ENCODE assay signal across 2 cellular contexts in genomic region chr7:76383089-76383944, GRCh38.
TF ChIP-seq lines count a peak whose summit lies in the region.

No MANE protein-coding gene starts in this region.

TF ChIP-seq in HepG2, 621 proteins besides CTCF, POLR2A, EP300 and RAD21:
- TF ChIP-seq HMGXB3 (CRISPR knock-in tag; IDR thresholded peaks at IDR 0.05; ENCODE audit: borderline replicate concordance) (peak; percentile 74; the same call in 1 of the 2 replicates), ZNF776 (CRISPR knock-in tag; IDR thresholded peaks at IDR 0.05) (no peak), ZNF543 (CRISPR knock-in tag; IDR thresholded peaks at IDR 0.05) (no peak), GMEB1 (CRISPR knock-in tag; IDR thresholded peaks at IDR 0.05; ENCODE audit: borderline replicate concordance) (no peak), CCAR2 (optimal IDR thresholded peaks at IDR 0.05; ENCODE audit: low read depth, low read length) (no peak), CREBL2 (CRISPR knock-in tag; IDR thresholded peaks at IDR 0.05; ENCODE audit: borderline replicate concordance) (no peak), NFYC (CRISPR knock-in tag; IDR thresholded peaks at IDR 0.05) (peak; percentile 80), RARA (CRISPR knock-in tag; IDR thresholded peaks at IDR 0.05) (no peak), ZNF333 (CRISPR knock-in tag; IDR thresholded peaks at IDR 0.05; ENCODE audit: borderline replicate concordance) (no peak), RARG (CRISPR knock-in tag; IDR thresholded peaks at IDR 0.05; ENCODE audit: low read depth) (no peak), ZNF121 (CRISPR knock-in tag; IDR thresholded peaks at IDR 0.05) (peak; percentile 25; the same call in 1 of the 2 replicates), ZNF770 (CRISPR knock-in tag; IDR thresholded peaks at IDR 0.05) (peak; percentile 42; the same call in 1 of the 2 replicates), PHF21A (CRISPR knock-in tag; IDR thresholded peaks at IDR 0.05) (0 out of 2 replicates have a peak, but pooled peaks have one; percentile 36), ZNF652 (CRISPR knock-in tag; IDR thresholded peaks at IDR 0.05; ENCODE audit: borderline replicate concordance, low read depth) (no peak), KAT7 (CRISPR knock-in tag; IDR thresholded peaks at IDR 0.05; ENCODE audit: borderline replicate concordance) (no peak), ZFY (CRISPR knock-in tag; IDR thresholded peaks at IDR 0.05) (peak; percentile 18; the same call in 1 of the 2 replicates), NFYB (CRISPR knock-in tag; IDR thresholded peaks at IDR 0.05) (peak; percentile 79)

TF ChIP-seq in endothelial cell of umbilical vein, 7 proteins besides CTCF, POLR2A, EP300 and RAD21:
- TF ChIP-seq POLR2AphosphoS5 (IDR thresholded peaks at IDR 0.05; ENCODE audit: insufficient read depth, low read depth, low read length), result no peak
- TF ChIP-seq FOS (IDR thresholded peaks at IDR 0.05; ENCODE audit: borderline replicate concordance, insufficient read depth, low read length), result no peak
- no peak for TF ChIP-seq EZH2 (IDR thresholded peaks at IDR 0.05; ENCODE audit: borderline replicate concordance, low read depth, low read length, severe bottlenecking)
- no peak for TF ChIP-seq MAX (IDR thresholded peaks at IDR 0.05; ENCODE audit: insufficient read depth, insufficient read length)
- no peak for TF ChIP-seq GATA2 (IDR thresholded peaks at IDR 0.05; ENCODE audit: insufficient read depth, insufficient read length, low read depth, low read length)
- TF ChIP-seq JUN (IDR thresholded peaks at IDR 0.05; ENCODE audit: borderline replicate concordance, insufficient read depth, insufficient read length, low read depth), result no peak
- no peak for TF ChIP-seq MYC (IDR thresholded peaks at IDR 0.05; ENCODE audit: low read depth, low read length)
